7 cellular contexts compared by ENCODE assay signal in genomic region chr2:144357623-144358400, GRCh38.
A peak's percentile ranks its signal among the peaks of the same experiment; 100 is the strongest.
DNase-seq lines count a peak whose midpoint lies in the region; ATAC-seq and TF ChIP-seq lines count a peak whose summit lies in the region.

No MANE protein-coding gene starts in this region.

- TF ChIP-seq CTCF in HFFc6 (IDR thresholded peaks at IDR 0.05) (no peak), epithelial cell of esophagus (IDR thresholded peaks at IDR 0.05; ENCODE audit: insufficient read depth, low read depth, low read length, missing control alignments) (no peak)

- H3K27ac Mint-ChIP-seq in HFFc6, result peak overlapping the region; percentile 98
- peak overlapping the region; percentile 69 for H3K27ac Mint-ChIP-seq in stimulated activated naive B cell treated with anti-CD40 and anti-IgM and Interleukin-4, amounts not matched to agents 10 μg/mL and 1 μg/mL and 100 μg/mL, for 72 hours

- no peak overlapping the region for H3K4me3 ChIP-seq in epithelial cell of esophagus (ENCODE audit: low read length)

- H3K9me3 Mint-ChIP-seq in HFFc6, result no peaks in the 10 kb centered on the region
- no peaks in the 10 kb centered on the region for H3K9me3 Mint-ChIP-seq in stimulated activated naive B cell treated with anti-CD40 and anti-IgM and Interleukin-4, amounts not matched to agents 10 μg/mL and 1 μg/mL and 100 μg/mL, for 72 hours

- DNase-seq in HFFc6 (peak; percentile 98), NCI-H460 (ENCODE audit: extremely low read depth, low read depth) (peak; percentile 61), epithelial cell of esophagus (ENCODE audit: low read depth) (peak; percentile 96), GDM1 (lab: John Stamatoyannopoulos, UW) (no peak), NCI-H187 (lab: John Stamatoyannopoulos, UW) (no peak)
- DNase-seq in stimulated activated naive B cell treated with anti-CD40 and anti-IgM and Interleukin-4, amounts not matched to agents 10 μg/mL and 1 μg/mL and 100 μg/mL, for 72 hours, result peak; percentile 51

- H3K27me3 Mint-ChIP-seq in HFFc6 (ENCODE audit: insufficient read depth), result no peaks in the 10 kb centered on the region
- no peaks in the 10 kb centered on the region for H3K27me3 Mint-ChIP-seq in stimulated activated naive B cell treated with anti-CD40 and anti-IgM and Interleukin-4, amounts not matched to agents 10 μg/mL and 1 μg/mL and 100 μg/mL, for 72 hours

- peak overlapping the region; percentile 73 for H3K4me3 Mint-ChIP-seq in HFFc6
- H3K4me3 Mint-ChIP-seq in stimulated activated naive B cell treated with anti-CD40 and anti-IgM and Interleukin-4, amounts not matched to agents 10 μg/mL and 1 μg/mL and 100 μg/mL, for 72 hours, result peak overlapping the region in 1 of 2 donors; percentile 10

- H3K36me3 Mint-ChIP-seq in HFFc6 (ENCODE audit: low read depth), result no peaks in the 10 kb centered on the region
- no peaks in the 10 kb centered on the region for H3K36me3 Mint-ChIP-seq in stimulated activated naive B cell treated with anti-CD40 and anti-IgM and Interleukin-4, amounts not matched to agents 10 μg/mL and 1 μg/mL and 100 μg/mL, for 72 hours

- peak; percentile 85 for ATAC-seq in GM18858 (IDR thresholded peaks at IDR 0.05; ENCODE audit: unreplicated experiment)
- peak; percentile 75 to 77 for ATAC-seq in stimulated activated naive B cell treated with anti-CD40 and anti-IgM and Interleukin-4, amounts not matched to agents 10 μg/mL and 1 μg/mL and 100 μg/mL, for 72 hours (replicated peaks)

- H3K4me1 Mint-ChIP-seq in HFFc6 (ENCODE audit: low read depth), result peaks cover 57% of the 10 kb centered on the region
- H3K4me1 Mint-ChIP-seq in stimulated activated naive B cell treated with anti-CD40 and anti-IgM and Interleukin-4, amounts not matched to agents 10 μg/mL and 1 μg/mL and 100 μg/mL, for 72 hours, result peaks cover 19 to 42% of the 10 kb centered on the region in 2 donors

Comparison
In these comparisons a context has a peak if more than half of its experiments do, and no peak if none do; other contexts are left out.
1. DNase-seq: peak in HFFc6 (single experiment), NCI-H460 (single experiment), epithelial cell of esophagus (single experiment) and stimulated activated naive B cell treated with anti-CD40 and anti-IgM and Interleukin-4, amounts not matched to agents 10 μg/mL and 1 μg/mL and 100 μg/mL, for 72 hours (single experiment); none in GDM1 (single experiment) and NCI-H187 (0 of 2).